ENCODE assay signal across 8 cellular contexts in genomic region chr20:63863798-63864544, GRCh38. TPM values are rescaled to one million over a fixed set of nuclear protein-coding genes. Genes with fewer than 3 reads are reported as not detected.
DNase-seq lines count a peak whose midpoint lies in the region; ATAC-seq and TF ChIP-seq lines count a peak whose summit lies in the region.

No MANE protein-coding gene starts in this region.

- no peaks in the 10 kb centered on the region for H3K9me3 ChIP-seq in stomach

- H3K36me3 ChIP-seq in stomach, result peaks cover 2 to 36% (median 27%) of the 10 kb centered on the region in 4 donors

- 2 to 4% (median 2%) methylated on average over 36 to 38 of the region's 38 CpGs for WGBS in stomach, 5 donors

- no peaks in the 10 kb centered on the region for H3K9me3 Mint-ChIP-seq in neural crest cell

- DNase-seq in DMS53 (lab: John Stamatoyannopoulos, UW), result peak; percentile 95
- DNase-seq in Jurkat, Clone E6-1 (ENCODE audit: low read depth, low spot score), result peak; percentile 79
- DNase-seq in RPMI8226, result peak; percentile 96
- peak; percentile 68 for DNase-seq in activated T-helper 9 cell treated with anti-CD3 and anti-CD28 coated beads, Interleukin-2, amount 50 U/mL, for 16 hours (ENCODE audit: low read depth)
- DNase-seq in fibroblast of the conjunctiva (ENCODE audit: low read depth), result peak; percentile 53
- no peak for DNase-seq in neural crest cell (ENCODE audit: low read depth, low spot score)
- peak; percentile 87 for DNase-seq in stomach

- TF ChIP-seq EP300 in stomach (IDR thresholded peaks at IDR 0.05), result no peak

- peak overlapping the region; percentile 86 to 99 (median 95) for H3K27ac ChIP-seq in stomach

- peaks cover 29% of the 10 kb centered on the region for H3K4me1 Mint-ChIP-seq in neural crest cell

- TF ChIP-seq CTCF in neural crest cell (conservative IDR thresholded peaks at IDR 0.05) (peak; percentile 63), stomach (IDR thresholded peaks at IDR 0.05) (peak in 5 of 7 experiments; percentile 30 to 78 (median 59))

- peak overlapping the region; percentile 95 for H3K4me3 Mint-ChIP-seq in neural crest cell

- no peaks in the 10 kb centered on the region for H3K27me3 ChIP-seq in stomach

- peak; percentile 71 for ATAC-seq in GM21447 (IDR thresholded peaks at IDR 0.05; ENCODE audit: unreplicated experiment)

- TF ChIP-seq POLR2A in stomach (IDR thresholded peaks at IDR 0.05), result no peak

- H3K4me3 ChIP-seq in Jurkat, Clone E6-1 (ENCODE audit: low read length), result peak overlapping the region; percentile 90
- peak overlapping the region; percentile 83 to 93 (median 90) for H3K4me3 ChIP-seq in stomach

- peaks cover 7% of the 10 kb centered on the region for H3K36me3 Mint-ChIP-seq in neural crest cell (ENCODE audit: low read depth)

- intact Hi-C loops in stomach (cut with DNase I; ENCODE audit: low total_unique reads), result no loop called here

- H3K4me1 ChIP-seq in stomach, result peaks cover 23 to 71% (median 44%) of the 10 kb centered on the region in 4 donors

- peaks cover under 1% of the 10 kb centered on the region for H3K27me3 Mint-ChIP-seq in neural crest cell (ENCODE audit: low read depth)

- H3K27ac Mint-ChIP-seq in neural crest cell (ENCODE audit: unreplicated experiment), result peak overlapping the region; percentile 97

RNA-seq across cellular contexts. Expression of gene TPD52L2, which starts 1.1 kb away (rescaled TPM):
- 61.2 TPM for polyA plus RNA-seq in Jurkat, Clone E6-1 (2012; ENCODE audit: insufficient read depth, insufficient read length)
- 57.4 and 58.2 TPM in 2 replicates for total RNA-seq in neural crest cell
- 10 to 100 TPM; 42.0 to 53.1 (median 45.5) TPM for total RNA-seq in stomach
- polyA plus RNA-seq in stomach, result 10 to 100 TPM; 72.8 to 75.6 (median 73.3) TPM

RNA-seq across cellular contexts. Expression of gene ABHD16B, which starts 2.7 kb away (rescaled TPM):
- polyA plus RNA-seq in Jurkat, Clone E6-1 (2012; ENCODE audit: insufficient read depth, insufficient read length), result not detected
- not detected in 2 replicates for total RNA-seq in neural crest cell
- not detected for total RNA-seq in stomach
- polyA plus RNA-seq in stomach, result under 1 TPM in 2 of 3 donors, not detected in 1; 0.37 to 0.43 TPM

RNA-seq across cellular contexts. Expression of gene DNAJC5, which starts 31.0 kb away (rescaled TPM):
- polyA plus RNA-seq in Jurkat, Clone E6-1 (2012; ENCODE audit: insufficient read depth, insufficient read length), result 25.3 TPM
- total RNA-seq in neural crest cell (46.9 and 47.3 TPM in 2 replicates), stomach (10 to 100 TPM; 23.7 to 60.1 (median 52.7) TPM)
- polyA plus RNA-seq in stomach, result 10 to 100 TPM; 23.1 to 26.4 (median 25.6) TPM

RNA-seq across cellular contexts. Expression of gene ZBTB46, which starts 32.9 kb away (rescaled TPM):
- polyA plus RNA-seq in Jurkat, Clone E6-1 (2012; ENCODE audit: insufficient read depth, insufficient read length), result 1.5 TPM
- total RNA-seq in neural crest cell (23.7 and 23.8 TPM in 2 replicates), stomach (10 to 100 TPM in 1 of 5 donors, 1 to 10 TPM in 3, under 1 TPM in 1; 0.58 to 13.4 (median 4.1) TPM)
- 1 to 10 TPM; 1.1 to 1.8 (median 1.7) TPM for polyA plus RNA-seq in stomach
